23 cellular contexts compared by ENCODE assay signal in genomic region chr11:61486779-61487178, GRCh38. TPM values are rescaled to one million over a fixed set of nuclear protein-coding genes. Genes with fewer than 3 reads are reported as not detected.
"Had no signal": no experiment of that assay in that cellular context is flagged by ENCODE, and none has a peak within 500 bp of the region (broad histone marks: within the 10 kb centered on the region; RNA-seq: fewer than 3 reads in every experiment).

No MANE protein-coding gene starts in this region.

- H3K36me3 Mint-ChIP-seq: natural killer cell had no signal

- H3K27ac Mint-ChIP-seq: activated B cell treated with CpG ODN at 0.5 μM for 24 hours; activated CD8-positive, alpha-beta T cell treated with anti-CD3 and anti-CD28 coated beads for 36 hours; activated naive CD8-positive, alpha-beta T cell treated with anti-CD3 and anti-CD28 coated beads for 36 hours; activated T-cell treated with anti-CD3 and anti-CD28 coated beads, Interleukin-2, amount 50 U/mL, for 72 hours; natural killer cell had no signal

- H3K4me3 ChIP-seq: body of pancreas, coronary artery, esophagus muscularis mucosa, prostate gland, right lobe of liver, smooth muscle cell, transverse colon had no signal

- ATAC-seq: activated CD8-positive, alpha-beta T cell treated with anti-CD3 and anti-CD28 coated beads for 36 hours; activated T-cell treated with anti-CD3 and anti-CD28 coated beads, Interleukin-2, amount 50 U/mL, for 72 hours; body of pancreas; left ventricle myocardium superior; natural killer cell; right lobe of liver had no signal

- H3K4me3 Mint-ChIP-seq: activated B cell treated with CpG ODN at 0.5 μM for 24 hours; activated CD8-positive, alpha-beta T cell treated with anti-CD3 and anti-CD28 coated beads for 36 hours; activated naive CD8-positive, alpha-beta T cell treated with anti-CD3 and anti-CD28 coated beads for 36 hours; activated T-cell treated with anti-CD3 and anti-CD28 coated beads, Interleukin-2, amount 50 U/mL, for 72 hours; central memory CD8-positive, alpha-beta T cell; natural killer cell had no signal

- H3K27ac ChIP-seq: body of pancreas, coronary artery, esophagus muscularis mucosa, prostate gland, right lobe of liver, transverse colon had no signal

- H3K27me3 Mint-ChIP-seq: activated naive CD8-positive, alpha-beta T cell treated with anti-CD3 and anti-CD28 coated beads for 36 hours had no signal

- H3K9me3 ChIP-seq: body of pancreas, esophagus muscularis mucosa, prostate gland, right lobe of liver, transverse colon had no signal

- H3K9me3 Mint-ChIP-seq: activated B cell treated with CpG ODN at 0.5 μM for 24 hours; activated CD8-positive, alpha-beta T cell treated with anti-CD3 and anti-CD28 coated beads for 36 hours; activated naive CD8-positive, alpha-beta T cell treated with anti-CD3 and anti-CD28 coated beads for 36 hours; activated T-cell treated with anti-CD3 and anti-CD28 coated beads, Interleukin-2, amount 50 U/mL, for 72 hours; central memory CD8-positive, alpha-beta T cell; natural killer cell had no signal

- DNase-seq: activated B cell treated with CpG ODN at 0.5 μM for 24 hours; activated CD4-positive, alpha-beta T cell treated with anti-CD3 and anti-CD28 coated beads for 48 hours; activated CD8-positive, alpha-beta T cell treated with anti-CD3 and anti-CD28 coated beads for 36 hours; activated naive CD8-positive, alpha-beta T cell treated with anti-CD3 and anti-CD28 coated beads for 36 hours; activated T-cell treated with anti-CD3 and anti-CD28 coated beads, Interleukin-2, amount 50 U/mL, for 72 hours; amygdala; body of pancreas; hypothalamus; kidney; left ventricle myocardium superior; mesenchymal stem cell; natural killer cell; occipital lobe; right lobe of liver; stimulated activated CD4-positive, alpha-beta T cell treated with anti-CD3 and anti-CD28 coated beads, Interleukin-4, amount 100 ng/mL, for 4 hours; stimulated activated CD8-positive, alpha-beta memory T cell treated with anti-CD3 and anti-CD28 coated beads, Interleukin-4, amount 100 ng/mL, for 48 hours; stimulated activated naive CD8-positive, alpha-beta T cell treated with anti-CD3 and anti-CD28 coated beads, Interleukin-15, Interleukin-2, amounts not matched to agents 100 U/mL and 50 U/mL, for 24 hours; transverse colon had no signal

- H3K27me3 ChIP-seq: body of pancreas, right lobe of liver, transverse colon had no signal

- H3K4me1 Mint-ChIP-seq: activated naive CD8-positive, alpha-beta T cell treated with anti-CD3 and anti-CD28 coated beads for 36 hours; central memory CD8-positive, alpha-beta T cell; natural killer cell had no signal

- H3K36me3 ChIP-seq: prostate gland, right lobe of liver, transverse colon had no signal

RNA-seq across cellular contexts. Expression of gene LRRC10B, which starts 21.8 kb away (rescaled TPM):
- total RNA-seq: activated B cell treated with CpG ODN at 0.5 μM for 24 hours; activated CD8-positive, alpha-beta T cell treated with anti-CD3 and anti-CD28 coated beads for 36 hours; activated naive CD8-positive, alpha-beta T cell treated with anti-CD3 and anti-CD28 coated beads for 36 hours; activated T-cell treated with anti-CD3 and anti-CD28 coated beads, Interleukin-2, amount 50 U/mL, for 72 hours; natural killer cell; right lobe of liver had no signal
